Comparison of ENCODE assay signal across 9 cellular contexts in the genomic region with DNA sequence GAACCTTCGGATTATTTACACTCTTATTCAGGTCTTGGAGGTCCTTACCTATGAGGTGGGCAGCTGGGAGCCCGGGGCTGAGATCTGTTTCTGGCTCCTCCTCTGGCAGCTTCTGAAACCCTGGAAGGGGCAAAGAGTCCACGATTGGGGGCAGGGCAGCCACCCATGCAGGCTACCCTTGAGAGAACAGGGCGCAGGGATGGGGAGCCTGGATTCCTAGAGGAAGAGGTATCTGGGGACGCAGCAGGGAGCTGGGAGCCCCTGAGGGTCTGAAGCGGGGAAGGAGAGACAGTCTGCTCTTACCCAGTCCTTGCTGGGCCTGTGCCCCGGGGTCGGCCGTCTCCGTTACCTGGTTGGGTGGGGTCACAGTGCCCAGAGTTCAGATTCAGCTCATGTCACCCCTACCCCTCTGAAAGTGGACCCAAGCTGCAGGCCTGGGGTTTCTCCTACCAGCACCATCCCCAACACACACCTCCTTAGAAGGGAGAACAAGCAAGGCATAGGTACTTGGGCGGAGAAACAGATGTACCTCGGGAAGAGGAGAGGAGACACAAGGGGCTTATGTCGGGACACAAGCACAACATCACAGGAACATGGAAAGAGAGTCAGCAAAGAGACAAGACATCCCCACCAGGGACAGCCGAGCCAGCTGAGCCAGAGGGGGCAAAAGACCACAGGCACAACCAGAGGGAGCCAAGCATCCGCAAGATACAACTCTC. TPM values are rescaled to one million over a fixed set of nuclear protein-coding genes. Genes with fewer than 3 reads are reported as not detected.
A peak's percentile ranks its signal among the peaks of the same experiment; 100 is the strongest.
DNase-seq lines count a peak whose midpoint lies in the region; ATAC-seq lines count a peak whose summit lies in the region.
"Had no signal": no experiment of that assay in that cellular context is flagged by ENCODE, and none has a peak within 500 bp of the region (broad histone marks: within the 10 kb centered on the region; RNA-seq: fewer than 3 reads in every experiment).

No MANE protein-coding gene starts in this region.

- CTCF ChIA-PET in activated CD4-positive, alpha-beta T cell treated with anti-CD3 and anti-CD28 coated beads for 36 hours (lab: Charles Lee): interaction anchor here (0.5 to 28.5 kb wide), 9 partner anchors 5 to 230 kb away, joined by 3 to 873 read pairs (median 5); a partner anchor contains a TSS

- peaks cover 34% of the 10 kb centered on the region for H3K36me3 Mint-ChIP-seq in activated CD4-positive, alpha-beta T cell treated with anti-CD3 and anti-CD28 coated beads for 36 hours (ENCODE audit: low read depth)
- peaks cover 48% of the 10 kb centered on the region for H3K36me3 Mint-ChIP-seq in activated naive CD8-positive, alpha-beta T cell treated with anti-CD3 and anti-CD28 coated beads, Interleukin-2, amount 10 ng/mL, durations not matched to agents 7 days and 5 days
- H3K36me3 Mint-ChIP-seq in stimulated activated naive B cell treated with anti-CD40 and anti-IgM and Interleukin-4, amounts not matched to agents 10 μg/mL and 1 μg/mL and 100 μg/mL, for 72 hours: peaks cover 21 to 26% of the 10 kb centered on the region in 2 donors

- intact Hi-C loops in activated CD4-positive, alpha-beta T cell treated with anti-CD3 and anti-CD28 coated beads for 36 hours (cut with DNase I, micrococcal nuclease): loop anchor here (1.0 to 2.0 kb wide), 2 partner anchors 17 to 35 kb away; a partner anchor contains a TSS

- no peaks in the 10 kb centered on the region for H3K27me3 Mint-ChIP-seq in activated CD4-positive, alpha-beta T cell treated with anti-CD3 and anti-CD28 coated beads for 36 hours
- no peaks in the 10 kb centered on the region for H3K27me3 Mint-ChIP-seq in activated naive CD8-positive, alpha-beta T cell treated with anti-CD3 and anti-CD28 coated beads, Interleukin-2, amount 10 ng/mL, durations not matched to agents 7 days and 5 days
- no peaks in the 10 kb centered on the region for H3K27me3 Mint-ChIP-seq in stimulated activated naive B cell treated with anti-CD40 and anti-IgM and Interleukin-4, amounts not matched to agents 10 μg/mL and 1 μg/mL and 100 μg/mL, for 72 hours

- H3K9me3 Mint-ChIP-seq in activated CD4-positive, alpha-beta T cell treated with anti-CD3 and anti-CD28 coated beads for 36 hours (ENCODE audit: low read depth): no peaks in the 10 kb centered on the region
- H3K9me3 Mint-ChIP-seq in activated naive CD8-positive, alpha-beta T cell treated with anti-CD3 and anti-CD28 coated beads, Interleukin-2, amount 10 ng/mL, durations not matched to agents 7 days and 5 days: no peaks in the 10 kb centered on the region
- H3K9me3 Mint-ChIP-seq in stimulated activated naive B cell treated with anti-CD40 and anti-IgM and Interleukin-4, amounts not matched to agents 10 μg/mL and 1 μg/mL and 100 μg/mL, for 72 hours: no peaks in the 10 kb centered on the region

- H3K4me3 Mint-ChIP-seq in activated CD4-positive, alpha-beta T cell treated with anti-CD3 and anti-CD28 coated beads for 36 hours: peak overlapping the region; percentile 97
- peak overlapping the region; percentile 97 for H3K4me3 Mint-ChIP-seq in activated naive CD8-positive, alpha-beta T cell treated with anti-CD3 and anti-CD28 coated beads, Interleukin-2, amount 10 ng/mL, durations not matched to agents 7 days and 5 days
- peak overlapping the region; percentile 94 to 99 for H3K4me3 Mint-ChIP-seq in stimulated activated naive B cell treated with anti-CD40 and anti-IgM and Interleukin-4, amounts not matched to agents 10 μg/mL and 1 μg/mL and 100 μg/mL, for 72 hours

- peak overlapping the region; percentile 98 for H3K4me3 ChIP-seq in iPS-18c (ENCODE audit: insufficient read depth, low read depth, low read length)

- H3K27ac Mint-ChIP-seq in activated CD4-positive, alpha-beta T cell treated with anti-CD3 and anti-CD28 coated beads for 36 hours: peak overlapping the region; percentile 97
- peak overlapping the region; percentile 99 for H3K27ac Mint-ChIP-seq in activated naive CD8-positive, alpha-beta T cell treated with anti-CD3 and anti-CD28 coated beads, Interleukin-2, amount 10 ng/mL, durations not matched to agents 7 days and 5 days
- H3K27ac Mint-ChIP-seq in stimulated activated naive B cell treated with anti-CD40 and anti-IgM and Interleukin-4, amounts not matched to agents 10 μg/mL and 1 μg/mL and 100 μg/mL, for 72 hours: peak overlapping the region; percentile 95

- H3K4me1 Mint-ChIP-seq in activated CD4-positive, alpha-beta T cell treated with anti-CD3 and anti-CD28 coated beads for 36 hours: peaks cover 63% of the 10 kb centered on the region
- peaks cover 67% of the 10 kb centered on the region for H3K4me1 Mint-ChIP-seq in activated naive CD8-positive, alpha-beta T cell treated with anti-CD3 and anti-CD28 coated beads, Interleukin-2, amount 10 ng/mL, durations not matched to agents 7 days and 5 days
- peaks cover 53 to 78% of the 10 kb centered on the region in 2 donors for H3K4me1 Mint-ChIP-seq in stimulated activated naive B cell treated with anti-CD40 and anti-IgM and Interleukin-4, amounts not matched to agents 10 μg/mL and 1 μg/mL and 100 μg/mL, for 72 hours

- peak; percentile 43 for DNase-seq in activated CD4-positive, alpha-beta T cell treated with anti-CD3 and anti-CD28 coated beads for 36 hours
- no peak for DNase-seq in activated CD4-positive, alpha-beta T cell treated with anti-CD3 and anti-CD28 coated beads for 1 hour
- DNase-seq in activated naive CD8-positive, alpha-beta T cell treated with anti-CD3 and anti-CD28 coated beads, Interleukin-2, amount 10 ng/mL, durations not matched to agents 7 days and 5 days: no peak
- no peak for DNase-seq in stimulated activated naive B cell treated with anti-CD40 and anti-IgM and Interleukin-4, amounts not matched to agents 10 μg/mL and 1 μg/mL and 100 μg/mL, for 72 hours
- DNase-seq in MV-4-11 (lab: John Stamatoyannopoulos, UW) (no peak), NCI-H2196 (lab: John Stamatoyannopoulos, UW; ENCODE audit: unreplicated experiment) (no peak)

- peaks cover 5% of the 10 kb centered on the region for H3K9me3 ChIP-seq in iPS-18c (ENCODE audit: control insufficient read depth, insufficient read depth, low read length)

- ATAC-seq in activated CD4-positive, alpha-beta T cell treated with anti-CD3 and anti-CD28 coated beads for 36 hours: no peak
- no peak for ATAC-seq in activated naive CD8-positive, alpha-beta T cell treated with anti-CD3 and anti-CD28 coated beads, Interleukin-2, amount 10 ng/mL, durations not matched to agents 7 days and 5 days (ENCODE audit: low read depth)
- ATAC-seq in stimulated activated naive B cell treated with anti-CD40 and anti-IgM and Interleukin-4, amounts not matched to agents 10 μg/mL and 1 μg/mL and 100 μg/mL, for 72 hours (replicated peaks): peak; percentile 2 to 6
- no peak for ATAC-seq in HG02588 (IDR thresholded peaks at IDR 0.05; ENCODE audit: unreplicated experiment)

- POLR2A ChIA-PET in activated CD4-positive, alpha-beta T cell treated with anti-CD3 and anti-CD28 coated beads for 36 hours (lab: Charles Lee): interaction anchor here (0.6 to 1.7 kb wide), 7 partner anchors 7 to 225 kb away, joined by 3 to 8 read pairs (median 3); a partner anchor contains a TSS
- POLR2A ChIA-PET in activated naive CD8-positive, alpha-beta T cell treated with anti-CD3 and anti-CD28 coated beads, Interleukin-2, amount 10 ng/mL, durations not matched to agents 7 days and 5 days (lab: Charles Lee): interaction anchor here (0.8 to 16.0 kb wide), 18 partner anchors 7 to 967 kb away, joined by 3 to 481 read pairs (median 6); a partner anchor contains a TSS

RNA-seq across cellular contexts. Expression of a gene that starts 0.6 kb away (rescaled TPM):
- total RNA-seq in activated CD4-positive, alpha-beta T cell treated with anti-CD3 and anti-CD28 coated beads for 36 hours: 10 to 100 TPM; 44.9 to 73.3 TPM
- total RNA-seq in activated naive CD8-positive, alpha-beta T cell treated with anti-CD3 and anti-CD28 coated beads, Interleukin-2, amount 10 ng/mL, durations not matched to agents 7 days and 5 days: 100 to 1,000 TPM; 426 to 431 TPM
- total RNA-seq: temporal lobe had no signal

RNA-seq across cellular contexts. Expression of a gene that starts 4.4 kb away (rescaled TPM):
- total RNA-seq in activated CD4-positive, alpha-beta T cell treated with anti-CD3 and anti-CD28 coated beads for 36 hours: 10 to 100 TPM in 1 of 2 experiments, 1 to 10 TPM in 1; 9.1 to 11.1 TPM
- total RNA-seq in activated naive CD8-positive, alpha-beta T cell treated with anti-CD3 and anti-CD28 coated beads, Interleukin-2, amount 10 ng/mL, durations not matched to agents 7 days and 5 days: 100 to 1,000 TPM in 1 of 2 experiments, 10 to 100 TPM in 1; 91.8 to 105 TPM

RNA-seq across cellular contexts. Expression of a gene that starts 6.3 kb away (rescaled TPM):
- 10 to 100 TPM; 82.3 to 93.3 TPM for total RNA-seq in activated CD4-positive, alpha-beta T cell treated with anti-CD3 and anti-CD28 coated beads for 36 hours
- total RNA-seq in activated naive CD8-positive, alpha-beta T cell treated with anti-CD3 and anti-CD28 coated beads, Interleukin-2, amount 10 ng/mL, durations not matched to agents 7 days and 5 days: 10 to 100 TPM; 18.5 to 18.6 TPM
- total RNA-seq: temporal lobe had no signal

RNA-seq across cellular contexts. Expression of a gene that starts 9.6 kb away (rescaled TPM):
- 100 to 1,000 TPM; 396 to 570 TPM for total RNA-seq in activated CD4-positive, alpha-beta T cell treated with anti-CD3 and anti-CD28 coated beads for 36 hours
- total RNA-seq in activated naive CD8-positive, alpha-beta T cell treated with anti-CD3 and anti-CD28 coated beads, Interleukin-2, amount 10 ng/mL, durations not matched to agents 7 days and 5 days: 10 to 100 TPM; 15.2 to 16.7 TPM
- total RNA-seq: temporal lobe had no signal

RNA-seq across cellular contexts. Expression of a gene that starts 11.1 kb away (rescaled TPM):
- total RNA-seq in activated CD4-positive, alpha-beta T cell treated with anti-CD3 and anti-CD28 coated beads for 36 hours: 1 to 10 TPM; 5.4 to 6.6 TPM
- 10 to 100 TPM; 69.7 to 70.0 TPM for total RNA-seq in activated naive CD8-positive, alpha-beta T cell treated with anti-CD3 and anti-CD28 coated beads, Interleukin-2, amount 10 ng/mL, durations not matched to agents 7 days and 5 days
- total RNA-seq: temporal lobe had no signal

Comparison
In these comparisons a context has a peak if more than half of its experiments do, and no peak if none do; other contexts are left out.
1. ATAC-seq: peak in stimulated activated naive B cell treated with anti-CD40 and anti-IgM and Interleukin-4, amounts not matched to agents 10 μg/mL and 1 μg/mL and 100 μg/mL, for 72 hours (2 of 2); none in activated CD4-positive, alpha-beta T cell treated with anti-CD3 and anti-CD28 coated beads for 36 hours (single experiment), activated naive CD8-positive, alpha-beta T cell treated with anti-CD3 and anti-CD28 coated beads, Interleukin-2, amount 10 ng/mL, durations not matched to agents 7 days and 5 days (single experiment) and HG02588 (single experiment).
2. RNA of a gene that starts 0.6 kb away (total RNA-seq): 426 to 431 TPM in activated naive CD8-positive, alpha-beta T cell treated with anti-CD3 and anti-CD28 coated beads, Interleukin-2, amount 10 ng/mL, durations not matched to agents 7 days and 5 days; 44.9 to 73.3 TPM in activated CD4-positive, alpha-beta T cell treated with anti-CD3 and anti-CD28 coated beads for 36 hours; every median in the first group is over 4 times any median in the second.
3. RNA of a gene that starts 4.4 kb away (total RNA-seq): 91.8 to 105 TPM in activated naive CD8-positive, alpha-beta T cell treated with anti-CD3 and anti-CD28 coated beads, Interleukin-2, amount 10 ng/mL, durations not matched to agents 7 days and 5 days; 9.1 to 11.1 TPM in activated CD4-positive, alpha-beta T cell treated with anti-CD3 and anti-CD28 coated beads for 36 hours; every median in the first group is over 4 times any median in the second.
4. RNA of a gene that starts 6.3 kb away (total RNA-seq): 82.3 to 93.3 TPM in activated CD4-positive, alpha-beta T cell treated with anti-CD3 and anti-CD28 coated beads for 36 hours; 18.5 to 18.6 TPM in activated naive CD8-positive, alpha-beta T cell treated with anti-CD3 and anti-CD28 coated beads, Interleukin-2, amount 10 ng/mL, durations not matched to agents 7 days and 5 days; every median in the first group is over 4 times any median in the second.
5. Peak in every context shown above with its lines, with median percentiles within 50 percentile points of each other: H3K27ac Mint-ChIP-seq and H3K4me3 Mint-ChIP-seq.